ENCODE assay signal across 1 cellular context in the genomic region with DNA sequence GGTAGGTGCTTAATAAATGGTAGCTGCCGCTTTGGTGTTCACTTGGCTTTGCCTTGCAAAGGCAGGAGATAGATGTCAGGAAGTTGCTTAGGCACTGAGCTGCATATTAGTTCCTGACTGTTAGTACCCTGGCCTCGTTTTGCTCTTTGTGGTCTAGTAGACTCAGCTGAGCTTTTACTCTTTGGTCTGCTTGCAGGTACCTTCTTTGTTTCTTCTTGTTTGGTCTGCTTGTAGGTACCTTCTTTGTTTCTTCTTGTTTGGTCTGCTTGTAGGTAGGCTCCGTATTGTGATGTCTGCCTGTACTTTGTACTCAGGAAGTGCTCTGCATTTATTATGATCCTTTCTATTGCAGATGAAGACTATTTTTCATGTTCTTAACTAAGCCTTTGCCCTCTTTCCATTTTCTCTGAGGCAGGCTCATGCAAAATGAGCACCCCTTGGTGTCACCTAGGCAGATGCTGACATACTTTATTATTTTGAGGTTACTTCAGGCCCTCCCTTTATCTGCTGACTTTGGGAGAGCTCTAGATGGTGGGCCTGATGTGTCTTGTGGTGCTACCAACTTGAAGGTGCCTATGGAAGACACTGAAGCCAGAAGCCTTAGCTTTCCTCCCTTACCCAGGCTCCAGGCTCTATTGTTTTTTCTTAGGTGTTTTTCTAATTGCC.
TF ChIP-seq lines count a peak whose summit lies in the region.

No MANE protein-coding gene starts in this region.

TF ChIP-seq in GM23338, 12 proteins besides CTCF, POLR2A, EP300 and RAD21:
- TF ChIP-seq, protein P1, sequence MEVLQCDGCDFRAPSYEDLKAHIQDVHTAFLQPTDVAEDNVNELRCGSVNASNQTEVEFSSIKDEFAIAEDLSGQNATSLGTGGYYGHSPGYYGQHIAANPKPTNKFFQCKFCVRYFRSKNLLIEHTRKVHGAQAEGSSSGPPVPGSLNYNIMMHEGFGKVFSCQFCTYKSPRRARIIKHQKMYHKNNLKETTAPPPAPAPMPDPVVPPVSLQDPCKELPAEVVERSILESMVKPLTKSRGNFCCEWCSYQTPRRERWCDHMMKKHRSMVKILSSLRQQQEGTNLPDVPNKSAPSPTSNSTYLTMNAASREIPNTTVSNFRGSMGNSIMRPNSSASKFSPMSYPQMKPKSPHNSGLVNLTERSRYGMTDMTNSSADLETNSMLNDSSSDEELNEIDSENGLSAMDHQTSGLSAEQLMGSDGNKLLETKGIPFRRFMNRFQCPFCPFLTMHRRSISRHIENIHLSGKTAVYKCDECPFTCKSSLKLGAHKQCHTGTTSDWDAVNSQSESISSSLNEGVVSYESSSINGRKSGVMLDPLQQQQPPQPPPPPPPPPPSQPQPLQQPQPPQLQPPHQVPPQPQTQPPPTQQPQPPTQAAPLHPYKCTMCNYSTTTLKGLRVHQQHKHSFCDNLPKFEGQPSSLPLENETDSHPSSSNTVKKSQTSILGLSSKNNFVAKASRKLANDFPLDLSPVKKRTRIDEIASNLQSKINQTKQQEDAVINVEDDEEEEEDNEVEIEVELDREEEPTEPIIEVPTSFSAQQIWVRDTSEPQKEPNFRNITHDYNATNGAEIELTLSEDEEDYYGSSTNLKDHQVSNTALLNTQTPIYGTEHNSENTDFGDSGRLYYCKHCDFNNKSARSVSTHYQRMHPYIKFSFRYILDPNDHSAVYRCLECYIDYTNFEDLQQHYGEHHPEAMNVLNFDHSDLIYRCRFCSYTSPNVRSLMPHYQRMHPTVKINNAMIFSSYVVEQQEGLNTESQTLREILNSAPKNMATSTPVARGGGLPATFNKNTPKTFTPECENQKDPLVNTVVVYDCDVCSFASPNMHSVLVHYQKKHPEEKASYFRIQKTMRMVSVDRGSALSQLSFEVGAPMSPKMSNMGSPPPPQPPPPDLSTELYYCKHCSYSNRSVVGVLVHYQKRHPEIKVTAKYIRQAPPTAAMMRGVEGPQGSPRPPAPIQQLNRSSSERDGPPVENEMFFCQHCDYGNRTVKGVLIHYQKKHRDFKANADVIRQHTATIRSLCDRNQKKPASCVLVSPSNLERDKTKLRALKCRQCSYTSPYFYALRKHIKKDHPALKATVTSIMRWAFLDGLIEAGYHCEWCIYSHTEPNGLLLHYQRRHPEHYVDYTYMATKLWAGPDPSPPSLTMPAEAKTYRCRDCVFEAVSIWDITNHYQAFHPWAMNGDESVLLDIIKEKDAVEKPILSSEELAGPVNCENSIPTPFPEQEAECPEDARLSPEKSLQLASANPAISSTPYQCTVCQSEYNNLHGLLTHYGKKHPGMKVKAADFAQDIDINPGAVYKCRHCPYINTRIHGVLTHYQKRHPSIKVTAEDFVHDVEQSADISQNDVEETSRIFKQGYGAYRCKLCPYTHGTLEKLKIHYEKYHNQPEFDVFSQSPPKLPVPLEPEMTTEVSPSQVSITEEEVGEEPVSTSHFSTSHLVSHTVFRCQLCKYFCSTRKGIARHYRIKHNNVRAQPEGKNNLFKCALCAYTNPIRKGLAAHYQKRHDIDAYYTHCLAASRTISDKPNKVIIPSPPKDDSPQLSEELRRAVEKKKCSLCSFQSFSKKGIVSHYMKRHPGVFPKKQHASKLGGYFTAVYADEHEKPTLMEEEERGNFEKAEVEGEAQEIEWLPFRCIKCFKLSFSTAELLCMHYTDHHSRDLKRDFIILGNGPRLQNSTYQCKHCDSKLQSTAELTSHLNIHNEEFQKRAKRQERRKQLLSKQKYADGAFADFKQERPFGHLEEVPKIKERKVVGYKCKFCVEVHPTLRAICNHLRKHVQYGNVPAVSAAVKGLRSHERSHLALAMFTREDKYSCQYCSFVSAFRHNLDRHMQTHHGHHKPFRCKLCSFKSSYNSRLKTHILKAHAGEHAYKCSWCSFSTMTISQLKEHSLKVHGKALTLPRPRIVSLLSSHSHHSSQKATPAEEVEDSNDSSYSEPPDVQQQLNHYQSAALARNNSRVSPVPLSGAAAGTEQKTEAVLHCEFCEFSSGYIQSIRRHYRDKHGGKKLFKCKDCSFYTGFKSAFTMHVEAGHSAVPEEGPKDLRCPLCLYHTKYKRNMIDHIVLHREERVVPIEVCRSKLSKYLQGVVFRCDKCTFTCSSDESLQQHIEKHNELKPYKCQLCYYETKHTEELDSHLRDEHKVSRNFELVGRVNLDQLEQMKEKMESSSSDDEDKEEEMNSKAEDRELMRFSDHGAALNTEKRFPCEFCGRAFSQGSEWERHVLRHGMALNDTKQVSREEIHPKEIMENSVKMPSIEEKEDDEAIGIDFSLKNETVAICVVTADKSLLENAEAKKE (CRISPR knock-in tag; IDR thresholded peaks at IDR 0.05), result no peak
- no peak for TF ChIP-seq NANOG (IDR thresholded peaks at IDR 0.05; ENCODE audit: borderline replicate concordance)
- no peak for TF ChIP-seq POLR2AphosphoS5 (IDR thresholded peaks at IDR 0.05; ENCODE audit: low read depth)
- TF ChIP-seq CREB1 (CRISPR knock-in tag; IDR thresholded peaks at IDR 0.05; ENCODE audit: low read depth), result no peak
- no peak for TF ChIP-seq EZH2 (IDR thresholded peaks at IDR 0.05; ENCODE audit: low read depth, unreplicated experiment)
- no peak for TF ChIP-seq STAT1 (IDR thresholded peaks at IDR 0.05; ENCODE audit: unreplicated experiment)
- no peak for TF ChIP-seq ZNF114 (CRISPR knock-in tag; IDR thresholded peaks at IDR 0.05)
- no peak for TF ChIP-seq ZNF331 (CRISPR knock-in tag; IDR thresholded peaks at IDR 0.05; ENCODE audit: low read depth)
- no peak for TF ChIP-seq EZH2phosphoT487 (IDR thresholded peaks at IDR 0.05; ENCODE audit: unreplicated experiment)
- no peak for TF ChIP-seq ETS1 (IDR thresholded peaks at IDR 0.05)
- TF ChIP-seq REST (IDR thresholded peaks at IDR 0.05; ENCODE audit: unreplicated experiment), result no peak
- no peak for TF ChIP-seq JUNB (IDR thresholded peaks at IDR 0.05; ENCODE audit: unreplicated experiment)
TF ChIP-seq in GM23338: peak in this region for 0.
